Comparison of ENCODE assay signal across 16 cellular contexts in genomic region chr1:188669715-188670114, GRCh38.
DNase-seq lines count a peak whose midpoint lies in the region; ATAC-seq, FAIRE-seq and TF ChIP-seq lines count a peak whose summit lies in the region.
"Had no signal": no experiment of that assay in that cellular context is flagged by ENCODE, and none has a peak within 500 bp of the region (broad histone marks: within the 10 kb centered on the region; RNA-seq: fewer than 3 reads in every experiment).

No MANE protein-coding gene starts in this region.

- no peaks in the 10 kb centered on the region for H3K36me3 ChIP-seq in MG63
- no peaks in the 10 kb centered on the region for H3K36me3 ChIP-seq in SK-N-SH (replicated peaks in 1 of 2; ENCODE audit: control insufficient read depth in 1 of 2, insufficient read depth in 2 of 2, low read length in 1 of 2)
- H3K36me3 ChIP-seq: adrenal gland, gastroesophageal sphincter, right lobe of liver had no signal

- CTCF ChIA-PET in SK-N-SH (lab: Yijun Ruan, JAX): no interaction called here

- H2AFZ ChIP-seq in SK-N-SH (ENCODE audit: low read depth): peak overlapping the region; percentile 51; the same call in 1 of the 2 replicates

- POLR2A ChIA-PET in SK-N-SH (lab: Yijun Ruan, JAX): no interaction called here

- H3K9me2 ChIP-seq in SK-N-SH: no peaks in the 10 kb centered on the region

- ATAC-seq in GM19351 (IDR thresholded peaks at IDR 0.05; ENCODE audit: unreplicated experiment) (no peak), HG03378 (IDR thresholded peaks at IDR 0.05; ENCODE audit: unreplicated experiment) (no peak)
- ATAC-seq: gastroesophageal sphincter; naive thymus-derived CD8-positive, alpha-beta T cell; right lobe of liver had no signal

- DNase-seq in DMS 273 treated with DMSO at 0.1 percent for 48 hours (lab: John Stamatoyannopoulos, UW) (peak; percentile 50), MG63 (peak; percentile 75), SK-N-SH (no peak), globus pallidus (ENCODE audit: low spot score) (peak; percentile 2), islet precursor cell (no peak), HTR-8/SVneo (ENCODE audit: insufficient read length, low spot score) (no peak)
- DNase-seq: activated B cell treated with CpG ODN at 0.5 μM for 24 hours; adrenal gland; Karpas-422; naive thymus-derived CD8-positive, alpha-beta T cell; NCI-H82; right lobe of liver had no signal

- no peaks in the 10 kb centered on the region for H3K79me2 ChIP-seq in SK-N-SH (ENCODE audit: insufficient read depth)

- TF ChIP-seq EP300 in SK-N-SH (IDR thresholded peaks at IDR 0.05; ENCODE audit: borderline replicate concordance in 1 of 2, low read depth in 1 of 2, low read length in 1 of 2): peak in 1 of 2 experiments; percentile 30; a peak in 1 of 4 replicates

- FAIRE-seq in HTR-8/SVneo (lab: Jason Lieb, UNC): no peak

- no peaks in the 10 kb centered on the region for H3K27me3 ChIP-seq in MG63
- H3K27me3 ChIP-seq in SK-N-SH (ENCODE audit: insufficient read depth): no peaks in the 10 kb centered on the region
- H3K27me3 ChIP-seq: adrenal gland, gastroesophageal sphincter, right lobe of liver had no signal

- H3F3A ChIP-seq in SK-N-SH (replicated peaks; ENCODE audit: insufficient read depth): no peaks in the 10 kb centered on the region

- 19% methylated on average over 2 of the region's 2 CpGs for WGBS in SK-N-SH (ENCODE audit: low lambda C conversion rate)

- TF ChIP-seq CTCF in SK-N-SH (IDR thresholded peaks at IDR 0.05): no peak

- no peaks in the 10 kb centered on the region for H4K20me1 ChIP-seq in SK-N-SH (ENCODE audit: insufficient read depth)

- TF ChIP-seq RAD21 in SK-N-SH (IDR thresholded peaks at IDR 0.05; ENCODE audit: low read length): no peak

- peak overlapping the region; percentile 16 to 57; a peak in 3 of 4 replicates for H3K27ac ChIP-seq in SK-N-SH (ENCODE audit: low read depth in 2 of 2, low read length in 1 of 2)
- H3K27ac ChIP-seq: adrenal gland, C4-2B, gastroesophageal sphincter, right lobe of liver had no signal

- H3K4me3 ChIP-seq in MG63: no peak overlapping the region
- no peak overlapping the region for H3K4me3 ChIP-seq in SK-N-SH (ENCODE audit: low read depth in 2 of 2, low read length in 1 of 2)
- H3K4me3 ChIP-seq: adrenal gland, gastroesophageal sphincter, right lobe of liver had no signal

- H3K9me3 ChIP-seq in MG63: no peaks in the 10 kb centered on the region
- no peaks in the 10 kb centered on the region for H3K9me3 ChIP-seq in SK-N-SH
- H3K9me3 ChIP-seq: adrenal gland, gastroesophageal sphincter, right lobe of liver had no signal

- H3K9ac ChIP-seq in SK-N-SH: no peak overlapping the region

- no peaks in the 10 kb centered on the region; a peak in 1 of 4 replicates for H3K4me1 ChIP-seq in SK-N-SH (ENCODE audit: control insufficient read depth in 1 of 2, insufficient read depth in 2 of 2, low read depth in 1 of 2, low read length in 1 of 2)
- H3K4me1 ChIP-seq: adrenal gland, gastroesophageal sphincter, right lobe of liver had no signal

- no peak overlapping the region for H3K4me2 ChIP-seq in SK-N-SH

TF ChIP-seq in SK-N-SH, 30 proteins besides CTCF, POLR2A, EP300 and RAD21 (continues in another document):
- TF ChIP-seq USF2 (IDR thresholded peaks at IDR 0.05; ENCODE audit: borderline replicate concordance, low read depth, low read length) (no peak), NRF1 (IDR thresholded peaks at IDR 0.05; ENCODE audit: low read depth, low read length) (no peak), PBX3 (IDR thresholded peaks at IDR 0.05) (peak; percentile 65), REST (IDR thresholded peaks at IDR 0.05; ENCODE audit: low read depth, low read length) (no peak), TEAD4 (IDR thresholded peaks at IDR 0.05; ENCODE audit: borderline replicate concordance, insufficient read depth) (no peak), MXI1 (IDR thresholded peaks at IDR 0.05; ENCODE audit: low read depth, low read length) (no peak), GATA2 (CRISPR knock-in tag; IDR thresholded peaks at IDR 0.05) (no peak), YY1 (IDR thresholded peaks at IDR 0.05; ENCODE audit: low read depth) (no peak), USF1 (IDR thresholded peaks at IDR 0.05; ENCODE audit: borderline replicate concordance, low read depth) (no peak), JUND (IDR thresholded peaks at IDR 0.05) (peak; percentile 22; the same call in 1 of the 2 replicates), FOSL2 (IDR thresholded peaks at IDR 0.05; ENCODE audit: borderline replicate concordance, low read depth) (0 out of 2 replicates have a peak, but pooled peaks have one; percentile 11), FOXM1 (IDR thresholded peaks at IDR 0.05; ENCODE audit: low read depth) (no peak), ELF1 (IDR thresholded peaks at IDR 0.05) (no peak), IRF3 (IDR thresholded peaks at IDR 0.05; ENCODE audit: low read depth, low read length) (no peak), ZBTB33 (IDR thresholded peaks at IDR 0.05; ENCODE audit: borderline replicate concordance, low read depth) (no peak), TCF12 (IDR thresholded peaks at IDR 0.05) (peak; percentile 63)

Comparison
In these comparisons a context has a peak if more than half of its experiments do, and no peak if none do; other contexts are left out.
1. DNase-seq: peak in DMS 273 treated with DMSO at 0.1 percent for 48 hours (single experiment), MG63 (single experiment) and globus pallidus (single experiment); none in SK-N-SH (single experiment), islet precursor cell (single experiment) and HTR-8/SVneo (single experiment).